1 cellular context compared by ENCODE assay signal in genomic region chr4:37977471-37978452, GRCh38.
TF ChIP-seq lines count a peak whose summit lies in the region.

No MANE protein-coding gene starts in this region.

TF ChIP-seq in SK-N-SH treated with all-trans-retinoic acid at 6 μM for 48 hours, 23 proteins besides CTCF, POLR2A, EP300 and RAD21 (continued from another document):
- TF ChIP-seq TSHZ2 (CRISPR knock-in tag; IDR thresholded peaks at IDR 0.05) (no peak), ZC3H10 (CRISPR knock-in tag; IDR thresholded peaks at IDR 0.05) (no peak), BACH2 (CRISPR knock-in tag; IDR thresholded peaks at IDR 0.05; ENCODE audit: borderline replicate concordance) (no peak), ZNF565 (CRISPR knock-in tag; conservative IDR thresholded peaks at IDR 0.05; ENCODE audit: low read depth) (no peak), ISL1 (CRISPR knock-in tag; IDR thresholded peaks at IDR 0.05) (no peak), RARB (CRISPR knock-in tag; IDR thresholded peaks at IDR 0.05) (no peak), TCF4 (CRISPR knock-in tag; IDR thresholded peaks at IDR 0.05; ENCODE audit: borderline replicate concordance) (no peak), ZFP3 (CRISPR knock-in tag; IDR thresholded peaks at IDR 0.05) (no peak), OSR1 (CRISPR knock-in tag; IDR thresholded peaks at IDR 0.05) (no peak)
TF ChIP-seq in SK-N-SH treated with all-trans-retinoic acid at 6 μM for 48 hours: peak in this region for 0.
